Comparison of ENCODE assay signal across 1 cellular context in genomic region chr13:35784286-35784951, GRCh38.
TF ChIP-seq lines count a peak whose summit lies in the region.

No MANE protein-coding gene starts in this region.

TF ChIP-seq in HepG2, 621 proteins besides CTCF, POLR2A, EP300 and RAD21 (continued from another document and continues in another):
- TF ChIP-seq, protein P1, sequence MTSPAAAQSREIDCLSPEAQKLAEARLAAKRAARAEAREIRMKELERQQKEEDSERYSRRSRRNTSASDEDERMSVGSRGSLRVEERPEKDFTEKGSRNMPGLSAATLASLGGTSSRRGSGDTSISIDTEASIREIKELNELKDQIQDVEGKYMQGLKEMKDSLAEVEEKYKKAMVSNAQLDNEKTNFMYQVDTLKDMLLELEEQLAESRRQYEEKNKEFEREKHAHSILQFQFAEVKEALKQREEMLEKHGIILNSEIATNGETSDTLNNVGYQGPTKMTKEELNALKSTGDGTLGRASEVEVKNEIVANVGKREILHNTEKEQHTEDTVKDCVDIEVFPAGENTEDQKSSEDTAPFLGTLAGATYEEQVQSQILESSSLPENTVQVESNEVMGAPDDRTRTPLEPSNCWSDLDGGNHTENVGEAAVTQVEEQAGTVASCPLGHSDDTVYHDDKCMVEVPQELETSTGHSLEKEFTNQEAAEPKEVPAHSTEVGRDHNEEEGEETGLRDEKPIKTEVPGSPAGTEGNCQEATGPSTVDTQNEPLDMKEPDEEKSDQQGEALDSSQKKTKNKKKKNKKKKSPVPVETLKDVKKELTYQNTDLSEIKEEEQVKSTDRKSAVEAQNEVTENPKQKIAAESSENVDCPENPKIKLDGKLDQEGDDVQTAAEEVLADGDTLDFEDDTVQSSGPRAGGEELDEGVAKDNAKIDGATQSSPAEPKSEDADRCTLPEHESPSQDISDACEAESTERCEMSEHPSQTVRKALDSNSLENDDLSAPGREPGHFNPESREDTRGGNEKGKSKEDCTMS (CRISPR knock-in tag; conservative IDR thresholded peaks at IDR 0.05): no peak
- TF ChIP-seq ZNF660 (CRISPR knock-in tag; IDR thresholded peaks at IDR 0.05; ENCODE audit: borderline replicate concordance, low read depth) (no peak), ZNF652 (CRISPR knock-in tag; IDR thresholded peaks at IDR 0.05; ENCODE audit: borderline replicate concordance, low read depth) (no peak), KAT2B (IDR thresholded peaks at IDR 0.05; ENCODE audit: borderline replicate concordance, low read depth, low read length) (no peak), SAP130 (CRISPR knock-in tag; IDR thresholded peaks at IDR 0.05; ENCODE audit: low read depth) (no peak), ZNF839 (CRISPR knock-in tag; IDR thresholded peaks at IDR 0.05; ENCODE audit: borderline replicate concordance) (no peak), MED8 (CRISPR knock-in tag; IDR thresholded peaks at IDR 0.05; ENCODE audit: insufficient replicate concordance) (no peak), GZF1 (CRISPR knock-in tag; IDR thresholded peaks at IDR 0.05) (no peak), HNF4A (CRISPR knock-in tag; IDR thresholded peaks at IDR 0.05) (peak; percentile 64; the same call in 1 of the 2 replicates), NCOA1 (CRISPR knock-in tag; IDR thresholded peaks at IDR 0.05) (no peak), ZNF709 (CRISPR knock-in tag; IDR thresholded peaks at IDR 0.05) (no peak), ZNF720 (CRISPR knock-in tag; IDR thresholded peaks at IDR 0.05) (no peak), ZNF331 (CRISPR knock-in tag; IDR thresholded peaks at IDR 0.05) (no peak), NFKBIZ (CRISPR knock-in tag; IDR thresholded peaks at IDR 0.05) (no peak), ARID4A (CRISPR knock-in tag; IDR thresholded peaks at IDR 0.05; ENCODE audit: borderline replicate concordance) (no peak), ZNF30 (CRISPR knock-in tag; IDR thresholded peaks at IDR 0.05) (no peak), RFX3 (CRISPR knock-in tag; IDR thresholded peaks at IDR 0.05) (no peak), NCOR1 (IDR thresholded peaks at IDR 0.05; ENCODE audit: borderline replicate concordance, low read length) (peak; percentile 41; the same call in 1 of the 2 replicates), NR2C2 (CRISPR knock-in tag; IDR thresholded peaks at IDR 0.05; ENCODE audit: borderline replicate concordance) (0 out of 2 replicates have a peak, but pooled peaks have one; percentile 21), ELF1 (CRISPR knock-in tag; IDR thresholded peaks at IDR 0.05) (no peak), YEATS2 (CRISPR knock-in tag; IDR thresholded peaks at IDR 0.05; ENCODE audit: borderline replicate concordance) (no peak), GATAD2A (CRISPR knock-in tag; IDR thresholded peaks at IDR 0.05) (no peak), JDP2 (CRISPR knock-in tag; IDR thresholded peaks at IDR 0.05; ENCODE audit: borderline replicate concordance) (no peak), SIN3A (IDR thresholded peaks at IDR 0.05; ENCODE audit: borderline replicate concordance, low read depth, low read length) (no peak), AGO2 (optimal IDR thresholded peaks at IDR 0.05; ENCODE audit: low read depth, low read length) (no peak), NFYC (CRISPR knock-in tag; IDR thresholded peaks at IDR 0.05) (no peak), ZNF773 (CRISPR knock-in tag; IDR thresholded peaks at IDR 0.05; ENCODE audit: borderline replicate concordance) (no peak), ZNF382 (CRISPR knock-in tag; IDR thresholded peaks at IDR 0.05; ENCODE audit: borderline replicate concordance) (no peak), ZNF484 (CRISPR knock-in tag; IDR thresholded peaks at IDR 0.05; ENCODE audit: borderline replicate concordance, low read depth) (no peak), ZNF383 (CRISPR knock-in tag; IDR thresholded peaks at IDR 0.05; ENCODE audit: borderline replicate concordance) (no peak), ZNF83 (CRISPR knock-in tag; IDR thresholded peaks at IDR 0.05; ENCODE audit: borderline replicate concordance) (no peak), TBL1XR1 (IDR thresholded peaks at IDR 0.05; ENCODE audit: borderline replicate concordance, low read length, partially characterized antibody) (no peak), ZNF570 (CRISPR knock-in tag; IDR thresholded peaks at IDR 0.05; ENCODE audit: borderline replicate concordance) (no peak), ZNF644 (CRISPR knock-in tag; IDR thresholded peaks at IDR 0.05; ENCODE audit: low read depth) (no peak), ATRX (CRISPR knock-in tag; IDR thresholded peaks at IDR 0.05; ENCODE audit: borderline replicate concordance) (no peak), ARNT (IDR thresholded peaks at IDR 0.05) (no peak), ZNF251 (CRISPR knock-in tag; IDR thresholded peaks at IDR 0.05) (no peak), MAFF (IDR thresholded peaks at IDR 0.05; ENCODE audit: low read depth, low read length) (no peak)
- TF ChIP-seq, protein P2, sequence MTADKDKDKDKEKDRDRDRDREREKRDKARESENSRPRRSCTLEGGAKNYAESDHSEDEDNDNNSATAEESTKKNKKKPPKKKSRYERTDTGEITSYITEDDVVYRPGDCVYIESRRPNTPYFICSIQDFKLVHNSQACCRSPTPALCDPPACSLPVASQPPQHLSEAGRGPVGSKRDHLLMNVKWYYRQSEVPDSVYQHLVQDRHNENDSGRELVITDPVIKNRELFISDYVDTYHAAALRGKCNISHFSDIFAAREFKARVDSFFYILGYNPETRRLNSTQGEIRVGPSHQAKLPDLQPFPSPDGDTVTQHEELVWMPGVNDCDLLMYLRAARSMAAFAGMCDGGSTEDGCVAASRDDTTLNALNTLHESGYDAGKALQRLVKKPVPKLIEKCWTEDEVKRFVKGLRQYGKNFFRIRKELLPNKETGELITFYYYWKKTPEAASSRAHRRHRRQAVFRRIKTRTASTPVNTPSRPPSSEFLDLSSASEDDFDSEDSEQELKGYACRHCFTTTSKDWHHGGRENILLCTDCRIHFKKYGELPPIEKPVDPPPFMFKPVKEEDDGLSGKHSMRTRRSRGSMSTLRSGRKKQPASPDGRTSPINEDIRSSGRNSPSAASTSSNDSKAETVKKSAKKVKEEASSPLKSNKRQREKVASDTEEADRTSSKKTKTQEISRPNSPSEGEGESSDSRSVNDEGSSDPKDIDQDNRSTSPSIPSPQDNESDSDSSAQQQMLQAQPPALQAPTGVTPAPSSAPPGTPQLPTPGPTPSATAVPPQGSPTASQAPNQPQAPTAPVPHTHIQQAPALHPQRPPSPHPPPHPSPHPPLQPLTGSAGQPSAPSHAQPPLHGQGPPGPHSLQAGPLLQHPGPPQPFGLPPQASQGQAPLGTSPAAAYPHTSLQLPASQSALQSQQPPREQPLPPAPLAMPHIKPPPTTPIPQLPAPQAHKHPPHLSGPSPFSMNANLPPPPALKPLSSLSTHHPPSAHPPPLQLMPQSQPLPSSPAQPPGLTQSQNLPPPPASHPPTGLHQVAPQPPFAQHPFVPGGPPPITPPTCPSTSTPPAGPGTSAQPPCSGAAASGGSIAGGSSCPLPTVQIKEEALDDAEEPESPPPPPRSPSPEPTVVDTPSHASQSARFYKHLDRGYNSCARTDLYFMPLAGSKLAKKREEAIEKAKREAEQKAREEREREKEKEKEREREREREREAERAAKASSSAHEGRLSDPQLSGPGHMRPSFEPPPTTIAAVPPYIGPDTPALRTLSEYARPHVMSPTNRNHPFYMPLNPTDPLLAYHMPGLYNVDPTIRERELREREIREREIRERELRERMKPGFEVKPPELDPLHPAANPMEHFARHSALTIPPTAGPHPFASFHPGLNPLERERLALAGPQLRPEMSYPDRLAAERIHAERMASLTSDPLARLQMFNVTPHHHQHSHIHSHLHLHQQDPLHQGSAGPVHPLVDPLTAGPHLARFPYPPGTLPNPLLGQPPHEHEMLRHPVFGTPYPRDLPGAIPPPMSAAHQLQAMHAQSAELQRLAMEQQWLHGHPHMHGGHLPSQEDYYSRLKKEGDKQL (CRISPR knock-in tag; IDR thresholded peaks at IDR 0.05; ENCODE audit: low read depth): no peak
- TF ChIP-seq, protein P3, sequence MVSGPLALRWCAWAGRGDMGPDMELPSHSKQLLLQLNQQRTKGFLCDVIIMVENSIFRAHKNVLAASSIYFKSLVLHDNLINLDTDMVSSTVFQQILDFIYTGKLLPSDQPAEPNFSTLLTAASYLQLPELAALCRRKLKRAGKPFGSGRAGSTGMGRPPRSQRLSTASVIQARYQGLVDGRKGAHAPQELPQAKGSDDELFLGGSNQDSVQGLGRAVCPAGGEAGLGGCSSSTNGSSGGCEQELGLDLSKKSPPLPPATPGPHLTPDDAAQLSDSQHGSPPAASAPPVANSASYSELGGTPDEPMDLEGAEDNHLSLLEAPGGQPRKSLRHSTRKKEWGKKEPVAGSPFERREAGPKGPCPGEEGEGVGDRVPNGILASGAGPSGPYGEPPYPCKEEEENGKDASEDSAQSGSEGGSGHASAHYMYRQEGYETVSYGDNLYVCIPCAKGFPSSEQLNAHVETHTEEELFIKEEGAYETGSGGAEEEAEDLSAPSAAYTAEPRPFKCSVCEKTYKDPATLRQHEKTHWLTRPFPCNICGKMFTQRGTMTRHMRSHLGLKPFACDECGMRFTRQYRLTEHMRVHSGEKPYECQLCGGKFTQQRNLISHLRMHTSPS (CRISPR knock-in tag; IDR thresholded peaks at IDR 0.05; ENCODE audit: low read depth): no peak
- TF ChIP-seq, protein P4, sequence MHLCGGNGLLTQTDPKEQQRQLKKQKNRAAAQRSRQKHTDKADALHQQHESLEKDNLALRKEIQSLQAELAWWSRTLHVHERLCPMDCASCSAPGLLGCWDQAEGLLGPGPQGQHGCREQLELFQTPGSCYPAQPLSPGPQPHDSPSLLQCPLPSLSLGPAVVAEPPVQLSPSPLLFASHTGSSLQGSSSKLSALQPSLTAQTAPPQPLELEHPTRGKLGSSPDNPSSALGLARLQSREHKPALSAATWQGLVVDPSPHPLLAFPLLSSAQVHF (CRISPR knock-in tag; IDR thresholded peaks at IDR 0.05): no peak
- TF ChIP-seq, protein P5, sequence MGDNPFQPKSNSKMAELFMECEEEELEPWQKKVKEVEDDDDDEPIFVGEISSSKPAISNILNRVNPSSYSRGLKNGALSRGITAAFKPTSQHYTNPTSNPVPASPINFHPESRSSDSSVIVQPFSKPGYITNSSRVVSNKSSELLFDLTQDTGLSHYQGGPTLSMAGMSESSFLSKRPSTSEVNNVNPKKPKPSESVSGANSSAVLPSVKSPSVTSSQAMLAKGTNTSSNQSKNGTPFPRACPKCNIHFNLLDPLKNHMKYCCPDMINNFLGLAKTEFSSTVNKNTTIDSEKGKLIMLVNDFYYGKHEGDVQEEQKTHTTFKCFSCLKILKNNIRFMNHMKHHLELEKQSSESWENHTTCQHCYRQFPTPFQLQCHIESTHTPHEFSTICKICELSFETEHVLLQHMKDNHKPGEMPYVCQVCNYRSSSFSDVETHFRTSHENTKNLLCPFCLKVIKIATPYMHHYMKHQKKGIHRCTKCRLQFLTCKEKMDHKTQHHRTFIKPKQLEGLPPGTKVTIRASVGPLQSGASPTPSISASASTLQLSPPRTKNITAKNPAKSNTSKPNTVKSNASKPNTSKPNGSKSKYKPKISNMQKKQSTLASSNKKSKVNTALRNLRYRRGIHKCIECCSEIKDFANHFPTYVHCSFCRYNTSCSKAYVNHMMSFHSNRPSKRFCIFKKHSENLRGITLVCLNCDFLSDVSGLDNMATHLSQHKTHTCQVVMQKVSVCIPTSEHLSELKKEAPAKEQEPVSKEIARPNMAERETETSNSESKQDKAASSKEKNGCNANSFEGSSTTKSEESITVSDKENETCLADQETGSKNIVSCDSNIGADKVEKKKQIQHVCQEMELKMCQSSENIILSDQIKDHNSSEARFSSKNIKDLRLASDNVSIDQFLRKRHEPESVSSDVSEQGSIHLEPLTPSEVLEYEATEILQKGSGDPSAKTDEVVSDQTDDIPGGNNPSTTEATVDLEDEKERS (CRISPR knock-in tag; IDR thresholded peaks at IDR 0.05): no peak
- TF ChIP-seq, protein P6, sequence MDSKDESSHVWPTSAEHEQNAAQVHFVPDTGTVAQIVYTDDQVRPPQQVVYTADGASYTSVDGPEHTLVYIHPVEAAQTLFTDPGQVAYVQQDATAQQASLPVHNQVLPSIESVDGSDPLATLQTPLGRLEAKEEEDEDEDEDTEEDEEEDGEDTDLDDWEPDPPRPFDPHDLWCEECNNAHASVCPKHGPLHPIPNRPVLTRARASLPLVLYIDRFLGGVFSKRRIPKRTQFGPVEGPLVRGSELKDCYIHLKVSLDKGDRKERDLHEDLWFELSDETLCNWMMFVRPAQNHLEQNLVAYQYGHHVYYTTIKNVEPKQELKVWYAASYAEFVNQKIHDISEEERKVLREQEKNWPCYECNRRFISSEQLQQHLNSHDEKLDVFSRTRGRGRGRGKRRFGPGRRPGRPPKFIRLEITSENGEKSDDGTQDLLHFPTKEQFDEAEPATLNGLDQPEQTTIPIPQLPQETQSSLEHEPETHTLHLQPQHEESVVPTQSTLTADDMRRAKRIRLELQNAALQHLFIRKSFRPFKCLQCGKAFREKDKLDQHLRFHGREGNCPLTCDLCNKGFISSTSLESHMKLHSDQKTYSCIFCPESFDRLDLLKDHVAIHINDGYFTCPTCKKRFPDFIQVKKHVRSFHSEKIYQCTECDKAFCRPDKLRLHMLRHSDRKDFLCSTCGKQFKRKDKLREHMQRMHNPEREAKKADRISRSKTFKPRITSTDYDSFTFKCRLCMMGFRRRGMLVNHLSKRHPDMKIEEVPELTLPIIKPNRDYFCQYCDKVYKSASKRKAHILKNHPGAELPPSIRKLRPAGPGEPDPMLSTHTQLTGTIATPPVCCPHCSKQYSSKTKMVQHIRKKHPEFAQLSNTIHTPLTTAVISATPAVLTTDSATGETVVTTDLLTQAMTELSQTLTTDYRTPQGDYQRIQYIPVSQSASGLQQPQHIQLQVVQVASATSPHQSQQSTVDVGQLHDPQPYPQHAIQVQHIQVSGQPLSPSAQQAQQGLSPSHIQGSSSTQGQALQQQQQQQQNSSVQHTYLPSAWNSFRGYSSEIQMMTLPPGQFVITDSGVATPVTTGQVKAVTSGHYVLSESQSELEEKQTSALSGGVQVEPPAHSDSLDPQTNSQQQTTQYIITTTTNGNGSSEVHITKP (CRISPR knock-in tag; IDR thresholded peaks at IDR 0.05; ENCODE audit: low read depth): no peak
